Comparison of ENCODE assay signal across 1 cellular context in the genomic region with DNA sequence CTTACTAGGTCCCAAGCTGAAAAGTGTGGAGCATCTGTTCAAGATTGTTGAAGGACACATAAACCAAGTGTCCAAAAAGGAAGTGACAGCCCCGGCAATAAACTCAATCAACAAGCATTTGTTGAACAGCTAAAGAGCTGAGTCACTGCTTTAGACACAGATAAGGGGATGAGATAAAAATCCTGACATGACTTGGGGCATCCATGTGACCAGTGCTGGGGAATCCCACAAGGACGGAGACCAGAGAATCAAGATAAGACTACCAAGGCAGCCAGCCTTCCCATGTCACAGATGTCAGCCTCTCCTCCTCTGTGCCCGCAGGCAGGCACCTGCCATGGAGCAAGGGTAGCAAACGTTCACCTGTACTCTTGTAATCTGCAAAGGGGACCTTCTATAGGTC.
TF ChIP-seq lines count a peak whose summit lies in the region.

No MANE protein-coding gene starts in this region.

TF ChIP-seq in K562, 482 proteins besides CTCF, POLR2A, EP300 and RAD21 (continued from another document and continues in another):
- TF ChIP-seq CHD7 (IDR thresholded peaks at IDR 0.05; ENCODE audit: low read depth, low read length) (no peak), RBM25 (IDR thresholded peaks at IDR 0.05; ENCODE audit: low read depth, low read length, severe bottlenecking) (no peak), ZNF445 (CRISPR knock-in tag; IDR thresholded peaks at IDR 0.05; ENCODE audit: low read depth) (no peak), TCF3 (CRISPR knock-in tag; IDR thresholded peaks at IDR 0.05) (no peak), ZBTB2 (IDR thresholded peaks at IDR 0.05) (no peak), ZBTB7A (IDR thresholded peaks at IDR 0.05; ENCODE audit: borderline replicate concordance, control insufficient read depth, low read depth, low read length) (no peak), MEF2A (IDR thresholded peaks at IDR 0.05; ENCODE audit: control insufficient read depth, low read depth, low read length) (no peak), THRB (CRISPR knock-in tag; conservative IDR thresholded peaks at IDR 0.05) (no peak), ZNF561 (CRISPR knock-in tag; conservative IDR thresholded peaks at IDR 0.05) (no peak), NCOA2 (IDR thresholded peaks at IDR 0.05; ENCODE audit: partially characterized antibody in 2 of 2) (no peak), ZNF239 (CRISPR knock-in tag; IDR thresholded peaks at IDR 0.05) (no peak), BHLHE40 (IDR thresholded peaks at IDR 0.05; ENCODE audit: low read length) (no peak), TSHZ1 (CRISPR knock-in tag; IDR thresholded peaks at IDR 0.05) (no peak), ETV6 (IDR thresholded peaks at IDR 0.05; ENCODE audit: borderline replicate concordance in 1 of 2, low read depth in 2 of 2, low read length in 1 of 2) (no peak), ETV6 (CRISPR knock-in tag; IDR thresholded peaks at IDR 0.05; ENCODE audit: borderline replicate concordance) (no peak), ESRRA (IDR thresholded peaks at IDR 0.05; ENCODE audit: borderline replicate concordance, low read depth) (peak; percentile 58; the same call in 1 of the 2 replicates), ZNF316 (IDR thresholded peaks at IDR 0.05) (peak; percentile 78), CSDE1 (IDR thresholded peaks at IDR 0.05) (no peak), SNAPC5 (CRISPR knock-in tag; IDR thresholded peaks at IDR 0.05) (no peak), ETV5 (CRISPR knock-in tag; IDR thresholded peaks at IDR 0.05; ENCODE audit: low read depth) (no peak), BRF1 (IDR thresholded peaks at IDR 0.05; ENCODE audit: borderline replicate concordance, extremely low read depth, insufficient read length) (no peak), ZNF41 (CRISPR knock-in tag; conservative IDR thresholded peaks at IDR 0.05) (no peak), SRSF7 (optimal IDR thresholded peaks at IDR 0.05; ENCODE audit: low read depth, low read length) (no peak), PATZ1 (CRISPR knock-in tag; IDR thresholded peaks at IDR 0.05; ENCODE audit: borderline replicate concordance) (0 out of 2 replicates have a peak, but pooled peaks have one; percentile 58), FOXA1 (IDR thresholded peaks at IDR 0.05; ENCODE audit: borderline replicate concordance) (no peak), JUND (IDR thresholded peaks at IDR 0.05; ENCODE audit: borderline replicate concordance, low read depth, low read length) (peak; percentile 87), JUND (tag; IDR thresholded peaks at IDR 0.05; ENCODE audit: borderline replicate concordance, low read depth, low read length) (peak; percentile 82; the same call in 2 of the 3 replicates), ZNF165 (CRISPR knock-in tag; IDR thresholded peaks at IDR 0.05; ENCODE audit: borderline replicate concordance) (no peak), ZNF696 (CRISPR knock-in tag; conservative IDR thresholded peaks at IDR 0.05) (no peak), FOXK2 (conservative IDR thresholded peaks at IDR 0.05 in 1 of 2, IDR thresholded peaks at IDR 0.05 in 1 of 2; ENCODE audit: low read depth in 2 of 2) (peak; percentile 30 to 58; a peak in 1 of 4 replicates), PHF8 (IDR thresholded peaks at IDR 0.05; ENCODE audit: borderline replicate concordance, low read length) (no peak)
- TF ChIP-seq, protein P1, sequence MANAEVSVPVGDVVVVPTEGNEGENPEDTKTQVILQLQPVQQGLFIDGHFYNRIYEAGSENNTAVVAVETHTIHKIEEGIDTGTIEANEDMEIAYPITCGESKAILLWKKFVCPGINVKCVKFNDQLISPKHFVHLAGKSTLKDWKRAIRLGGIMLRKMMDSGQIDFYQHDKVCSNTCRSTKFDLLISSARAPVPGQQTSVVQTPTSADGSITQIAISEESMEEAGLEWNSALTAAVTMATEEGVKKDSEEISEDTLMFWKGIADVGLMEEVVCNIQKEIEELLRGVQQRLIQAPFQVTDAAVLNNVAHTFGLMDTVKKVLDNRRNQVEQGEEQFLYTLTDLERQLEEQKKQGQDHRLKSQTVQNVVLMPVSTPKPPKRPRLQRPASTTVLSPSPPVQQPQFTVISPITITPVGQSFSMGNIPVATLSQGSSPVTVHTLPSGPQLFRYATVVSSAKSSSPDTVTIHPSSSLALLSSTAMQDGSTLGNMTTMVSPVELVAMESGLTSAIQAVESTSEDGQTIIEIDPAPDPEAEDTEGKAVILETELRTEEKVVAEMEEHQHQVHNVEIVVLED (CRISPR knock-in tag; IDR thresholded peaks at IDR 0.05): peak; percentile 11; the same call in 1 of the 2 replicates
- TF ChIP-seq, protein P2, sequence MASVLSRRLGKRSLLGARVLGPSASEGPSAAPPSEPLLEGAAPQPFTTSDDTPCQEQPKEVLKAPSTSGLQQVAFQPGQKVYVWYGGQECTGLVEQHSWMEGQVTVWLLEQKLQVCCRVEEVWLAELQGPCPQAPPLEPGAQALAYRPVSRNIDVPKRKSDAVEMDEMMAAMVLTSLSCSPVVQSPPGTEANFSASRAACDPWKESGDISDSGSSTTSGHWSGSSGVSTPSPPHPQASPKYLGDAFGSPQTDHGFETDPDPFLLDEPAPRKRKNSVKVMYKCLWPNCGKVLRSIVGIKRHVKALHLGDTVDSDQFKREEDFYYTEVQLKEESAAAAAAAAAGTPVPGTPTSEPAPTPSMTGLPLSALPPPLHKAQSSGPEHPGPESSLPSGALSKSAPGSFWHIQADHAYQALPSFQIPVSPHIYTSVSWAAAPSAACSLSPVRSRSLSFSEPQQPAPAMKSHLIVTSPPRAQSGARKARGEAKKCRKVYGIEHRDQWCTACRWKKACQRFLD (CRISPR knock-in tag; IDR thresholded peaks at IDR 0.05): no peak
